Comparison of ENCODE assay signal across 31 cellular contexts in the genomic region with DNA sequence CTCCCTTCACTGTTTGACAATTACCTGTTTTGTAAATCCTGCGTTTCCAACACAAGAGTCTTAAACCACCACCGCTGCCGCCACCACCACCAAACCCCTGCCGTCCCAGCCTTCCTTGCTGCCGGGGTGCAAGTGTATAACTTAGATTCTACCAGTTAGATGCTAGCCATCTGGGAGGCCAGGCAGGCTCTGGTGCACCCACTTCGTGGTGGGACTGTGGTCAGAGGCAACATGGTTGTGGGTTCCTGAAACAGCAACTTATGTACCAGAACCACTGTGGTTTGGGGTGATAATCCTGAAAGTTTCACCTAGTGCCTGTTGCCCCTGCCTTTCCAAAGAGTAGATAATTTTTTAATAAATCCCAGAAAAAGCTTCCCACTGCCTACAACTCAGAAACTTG.
"Had no signal": no experiment of that assay in that cellular context is flagged by ENCODE, and none has a peak within 500 bp of the region (broad histone marks: within the 10 kb centered on the region; RNA-seq: fewer than 3 reads in every experiment).

No MANE protein-coding gene starts in this region.

- ATAC-seq: activated CD4-positive, CD25-positive, alpha-beta regulatory T cell treated with anti-CD3 and anti-CD28 coated beads, Interleukin-2, amount 50 U/mL, for 24 hours; activated CD8-positive, alpha-beta T cell treated with anti-CD3 and anti-CD28 coated beads for 36 hours; activated T-cell treated with anti-CD3 and anti-CD28 coated beads, Interleukin-2, amount 50 U/mL, for 4 hours; activated T-helper 17 cell treated with anti-CD3 and anti-CD28 coated beads, Interleukin-2, amount 50 U/mL, for 72 hours; body of pancreas; T-helper 17 cell had no signal

- H3K9me3 ChIP-seq: body of pancreas had no signal

- H3K4me3 ChIP-seq: body of pancreas had no signal

- FAIRE-seq: astrocyte, colon, endometrium, endothelial cell of umbilical vein, frontal cortex had no signal

- H3K36me3 ChIP-seq: WERI-Rb-1 had no signal

- H3K27me3 ChIP-seq: body of pancreas had no signal

- H3K27ac ChIP-seq: body of pancreas, epithelial cell of prostate, WERI-Rb-1 had no signal

- DNase-seq: activated B cell treated with CpG ODN at 0.5 μM for 24 hours; activated CD4-positive, alpha-beta T cell treated with anti-CD3 and anti-CD28 coated beads for 48 hours; activated CD4-positive, alpha-beta T cell treated with anti-CD3 and anti-CD28 coated beads, Interleukin-2, amount 50 U/mL, for 1 hour; activated CD4-positive, alpha-beta T cell treated with anti-CD3 and anti-CD28 coated beads, Interleukin-2, amount 50 U/mL, for 48 hours; activated CD8-positive, alpha-beta memory T cell treated with anti-CD3 and anti-CD28 coated beads for 24 hours; activated CD8-positive, alpha-beta T cell treated with anti-CD3 and anti-CD28 coated beads for 36 hours; activated effector memory CD4-positive, alpha-beta T cell treated with Interleukin-2 at 50 U/mL for 16 hours; activated gamma-delta T cell treated with Interleukin-2 at 50 U/mL for 16 hours; activated naive CD4-positive, alpha-beta T cell treated with anti-CD3 and anti-CD28 coated beads, Interleukin-2, amount 50 U/mL, for 16 hours; activated naive CD4-positive, alpha-beta T cell treated with Interleukin-2 at 50 U/mL for 16 hours; activated T-cell treated with anti-CD3 and anti-CD28 coated beads, Interleukin-2, amount 50 U/mL, for 4 hours; amniotic stem cell; anterior cingulate cortex; body of pancreas; caudate nucleus; cortex of kidney; dermis blood vessel endothelial cell; effector CD4-positive, alpha-beta T cell; foreskin fibroblast; head of caudate nucleus; T-helper 17 cell; T1000; WERI-Rb-1 had no signal
